Comparison of ENCODE assay signal across 1 cellular context in the genomic region with DNA sequence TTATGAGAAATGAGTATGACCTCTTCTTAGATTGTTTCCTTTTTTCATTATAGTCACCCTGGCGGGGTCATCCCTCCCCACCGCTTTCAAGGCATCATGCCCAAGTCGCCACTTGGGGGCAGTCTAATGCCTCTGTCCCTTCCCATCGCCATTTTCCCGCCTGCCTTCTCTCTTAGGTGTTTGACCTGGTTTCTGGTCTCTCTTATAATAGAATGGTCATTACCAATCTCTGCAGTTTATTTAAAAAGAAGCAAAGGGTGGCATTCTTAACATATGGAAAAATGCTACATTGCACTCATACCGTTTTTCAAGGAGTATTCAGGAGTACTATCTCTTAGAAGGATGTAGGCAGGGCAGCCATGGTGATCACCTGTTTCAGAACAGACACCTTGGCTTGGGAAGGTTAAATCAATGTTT.
TF ChIP-seq lines count a peak whose summit lies in the region.

No MANE protein-coding gene starts in this region.

TF ChIP-seq in Ishikawa, 13 proteins besides CTCF, POLR2A, EP300 and RAD21 (continued from another document):
- TF ChIP-seq TCF12 (IDR thresholded peaks at IDR 0.05; ENCODE audit: low read depth) = 0 out of 2 replicates have a peak, but pooled peaks have one; percentile 16
